ENCODE assay signal across 8 cellular contexts in genomic region chr10:14553434-14553833, GRCh38.
DNase-seq lines count a peak whose midpoint lies in the region; ATAC-seq and TF ChIP-seq lines count a peak whose summit lies in the region.
"Had no signal": no experiment of that assay in that cellular context is flagged by ENCODE, and none has a peak within 500 bp of the region (broad histone marks: within the 10 kb centered on the region; RNA-seq: fewer than 3 reads in every experiment).

No MANE protein-coding gene starts in this region.

- no peak for TF ChIP-seq POLR2A in spleen (IDR thresholded peaks at IDR 0.05)
- TF ChIP-seq POLR2A in gastroesophageal sphincter (IDR thresholded peaks at IDR 0.05), result no peak

- no peak overlapping the region for H3K23ac ChIP-seq in neuronal stem cell (ENCODE audit: low read depth, low read length, poor library complexity)

- H3K27me3 ChIP-seq in GM23248 (replicated peaks; ENCODE audit: insufficient read depth), result no peaks in the 10 kb centered on the region
- no peaks in the 10 kb centered on the region for H3K27me3 ChIP-seq in OCI-LY1 (ENCODE audit: insufficient read depth, low read length)
- no peaks in the 10 kb centered on the region for H3K27me3 ChIP-seq in effector memory CD4-positive, alpha-beta T cell (replicated peaks; ENCODE audit: control insufficient read depth, insufficient read depth, low read length, poor library complexity, severe bottlenecking)
- no peaks in the 10 kb centered on the region for H3K27me3 ChIP-seq in spleen (replicated peaks in 1 of 7)
- no peaks in the 10 kb centered on the region for H3K27me3 ChIP-seq in gastroesophageal sphincter
- H3K27me3 ChIP-seq in neuronal stem cell (ENCODE audit: control insufficient read depth in 3 of 3, insufficient read depth in 3 of 3, low read depth in 1 of 3, low read length in 3 of 3), result no peaks in the 10 kb centered on the region

- no peaks in the 10 kb centered on the region for H3K9me3 ChIP-seq in GM23248 (ENCODE audit: low read depth)
- no peaks in the 10 kb centered on the region for H3K9me3 ChIP-seq in OCI-LY1 (ENCODE audit: low read length)
- H3K9me3 ChIP-seq in effector memory CD4-positive, alpha-beta T cell (ENCODE audit: control insufficient read depth, low read length), result no peaks in the 10 kb centered on the region
- H3K9me3 ChIP-seq in spleen, result no peaks in the 10 kb centered on the region
- no peaks in the 10 kb centered on the region for H3K9me3 ChIP-seq in gastroesophageal sphincter
- H3K9me3 ChIP-seq in neuronal stem cell (replicated peaks in 1 of 2; ENCODE audit: control insufficient read depth in 2 of 2, insufficient read depth in 1 of 2, low read depth in 1 of 2, low read length in 2 of 2), result no peaks in the 10 kb centered on the region

- peaks cover 2% of the 10 kb centered on the region for H3K79me1 ChIP-seq in neuronal stem cell (ENCODE audit: low read depth, low read length)

- H3K4me1 ChIP-seq in GM23248 (ENCODE audit: insufficient read depth) (peaks cover 4% of the 10 kb centered on the region; the same call in 1 of the 2 replicates), OCI-LY1 (ENCODE audit: insufficient read depth, low read length, severe bottlenecking) (peaks cover 87% of the 10 kb centered on the region), spleen (peaks cover 63 to 100% (median 85%) of the 10 kb centered on the region in 6 donors), gastroesophageal sphincter (peaks cover 0 to 31% (median 0%) of the 10 kb centered on the region in 3 donors), neuronal stem cell (ENCODE audit: control insufficient read depth in 2 of 2, insufficient read depth in 1 of 2, low read depth in 1 of 2, low read length in 2 of 2) (peaks cover 11 to 14% of the 10 kb centered on the region in 2 donors)
- peaks cover 52% of the 10 kb centered on the region for H3K4me1 ChIP-seq in effector memory CD4-positive, alpha-beta T cell (ENCODE audit: control insufficient read depth, insufficient read depth, low read length, poor library complexity, severe bottlenecking)

- no peak overlapping the region for H2BK12ac ChIP-seq in neuronal stem cell (ENCODE audit: low read length)

- TF ChIP-seq EP300 in gastroesophageal sphincter (IDR thresholded peaks at IDR 0.05), result no peak

- H2BK5ac ChIP-seq in neuronal stem cell (ENCODE audit: low read length), result no peak overlapping the region

- H3K18ac ChIP-seq in neuronal stem cell (ENCODE audit: low read length), result no peak overlapping the region

- no peak overlapping the region for H2BK15ac ChIP-seq in neuronal stem cell (ENCODE audit: low read length)

- no peak overlapping the region for H4K8ac ChIP-seq in neuronal stem cell (ENCODE audit: low read depth, low read length)

- H3F3A ChIP-seq in GM23248 (ENCODE audit: insufficient read depth) (no peaks in the 10 kb centered on the region), OCI-LY1 (ENCODE audit: insufficient read depth, low read length) (no peaks in the 10 kb centered on the region)

- ATAC-seq in gastroesophageal sphincter (no peak), GM21717 (IDR thresholded peaks at IDR 0.05; ENCODE audit: unreplicated experiment) (no peak)
- ATAC-seq: K562 had no signal

- 95 to 96% methylated on average over 1 of the region's 1 CpG for WGBS in GM23248 (ENCODE audit: low coverage in 1 of 2, low lambda C conversion rate in 2 of 2, missing lambda C conversion rate in 2 of 2), 2 experiments
- 39 to 67% (median 49%) methylated on average over 1 of the region's 1 CpG for WGBS in spleen, 5 donors
- WGBS in gastroesophageal sphincter (ENCODE audit: low coverage in 1 of 2), 2 donors, result 100% methylated on average over 1 of the region's 1 CpG; no CpG with 5 or more reads in 1 of the 2 donors
- no CpG with 5 or more reads among the region's 1 CpG for WGBS in neuronal stem cell (ENCODE audit: extremely low coverage in 2 of 2, insufficient read length in 2 of 2, insufficient replicate concordance in 1 of 2), 2 donors

- no peak overlapping the region for H3K4ac ChIP-seq in neuronal stem cell (ENCODE audit: low read length)

- H4K91ac ChIP-seq in neuronal stem cell (ENCODE audit: low read depth, low read length, poor library complexity), result no peak overlapping the region

- no peak overlapping the region for H3K14ac ChIP-seq in neuronal stem cell (ENCODE audit: low read length)

- H2BK120ac ChIP-seq in neuronal stem cell (ENCODE audit: low read depth, low read length), result no peak overlapping the region

- in situ Hi-C loops in GM23248 (cut with MboI), result no loop called here

- no peaks in the 10 kb centered on the region for H4K20me1 ChIP-seq in GM23248 (ENCODE audit: insufficient read depth)
- no peaks in the 10 kb centered on the region for H4K20me1 ChIP-seq in OCI-LY1 (ENCODE audit: insufficient read depth, low read length)

- intact Hi-C loops in spleen (cut with DNase I; ENCODE audit: low total_unique reads), result no loop called here

- DNase-seq in GM23248, result peak; percentile 88
- DNase-seq in effector memory CD4-positive, alpha-beta T cell, result no peak
- no peak for DNase-seq in spleen
- no peak for DNase-seq in neuronal stem cell (ENCODE audit: low spot score)

- H3K9ac ChIP-seq in GM23248 (no peak overlapping the region), OCI-LY1 (ENCODE audit: low read length) (no peak overlapping the region), neuronal stem cell (ENCODE audit: low read depth, low read length, poor library complexity) (no peak overlapping the region)

- H2AK5ac ChIP-seq in neuronal stem cell (ENCODE audit: low read depth, low read length), result no peak overlapping the region

- H3K79me2 ChIP-seq in GM23248 (ENCODE audit: insufficient read depth) (no peaks in the 10 kb centered on the region; the same call in 1 of the 2 replicates), OCI-LY1 (ENCODE audit: insufficient read depth, low read length) (peaks cover 95% of the 10 kb centered on the region)

- H3K36me3 ChIP-seq in GM23248 (ENCODE audit: low read depth), result no peaks in the 10 kb centered on the region
- H3K36me3 ChIP-seq in OCI-LY1 (ENCODE audit: insufficient read depth, low read length), result peaks cover 48% of the 10 kb centered on the region; the same call in 1 of the 2 replicates
- H3K36me3 ChIP-seq in effector memory CD4-positive, alpha-beta T cell (ENCODE audit: control insufficient read depth, insufficient read depth, low read length), result peaks cover 14% of the 10 kb centered on the region
- peaks cover 0 to 8% (median 0%) of the 10 kb centered on the region in 6 donors for H3K36me3 ChIP-seq in spleen
- H3K36me3 ChIP-seq in gastroesophageal sphincter, result no peaks in the 10 kb centered on the region
- no peaks in the 10 kb centered on the region for H3K36me3 ChIP-seq in neuronal stem cell (replicated peaks in 1 of 2; ENCODE audit: control insufficient read depth in 2 of 2, insufficient read depth in 2 of 2, low read length in 2 of 2)

- H3K4me3 ChIP-seq in GM23248 (no peak overlapping the region), OCI-LY1 (ENCODE audit: low read depth, low read length, poor library complexity, severe bottlenecking) (no peak overlapping the region), spleen (peak overlapping the region in 1 of 8 donors; percentile 51), gastroesophageal sphincter (no peak overlapping the region), neuronal stem cell (ENCODE audit: low read length in 2 of 2) (no peak overlapping the region)
- no peak overlapping the region for H3K4me3 ChIP-seq in effector memory CD4-positive, alpha-beta T cell (ENCODE audit: insufficient read depth, low read depth, low read length, poor library complexity, severe bottlenecking)
- H3K4me3 ChIP-seq: K562 had no signal

- no peak for TF ChIP-seq CTCF in OCI-LY1 (IDR thresholded peaks at IDR 0.05; ENCODE audit: low read length)
- no peak for TF ChIP-seq CTCF in spleen (IDR thresholded peaks at IDR 0.05 in 8 of 11, conservative IDR thresholded peaks at IDR 0.05 in 3 of 11)
- TF ChIP-seq CTCF in gastroesophageal sphincter (IDR thresholded peaks at IDR 0.05), result no peak

- H3K9me2 ChIP-seq in GM23248 (ENCODE audit: insufficient read depth) (no peaks in the 10 kb centered on the region), OCI-LY1 (ENCODE audit: low read depth, low read length) (no peaks in the 10 kb centered on the region)

- H3K27ac ChIP-seq in GM23248, result peak overlapping the region; percentile 5
- H3K27ac ChIP-seq in OCI-LY1 (ENCODE audit: low read depth, low read length, poor library complexity, severe bottlenecking), result peak overlapping the region; percentile 77
- peak overlapping the region; percentile 67 for H3K27ac ChIP-seq in effector memory CD4-positive, alpha-beta T cell (ENCODE audit: insufficient read depth, low read length, poor library complexity, severe bottlenecking)
- peak overlapping the region in 7 of 8 donors; percentile 75 to 93 (median 85) for H3K27ac ChIP-seq in spleen
- H3K27ac ChIP-seq in gastroesophageal sphincter, result no peak overlapping the region
- H3K27ac ChIP-seq in neuronal stem cell (replicated peaks; ENCODE audit: low read length), result no peak overlapping the region

- H2AFZ ChIP-seq in GM23248 (no peak overlapping the region), OCI-LY1 (ENCODE audit: low read length) (no peak overlapping the region), neuronal stem cell (ENCODE audit: low read length) (no peak overlapping the region)

- H3K4me2 ChIP-seq in GM23248 (ENCODE audit: unreplicated experiment), result no peak overlapping the region
- H3K4me2 ChIP-seq in OCI-LY1 (ENCODE audit: low read length), result no peak overlapping the region
- no peak overlapping the region for H3K4me2 ChIP-seq in neuronal stem cell (ENCODE audit: insufficient read depth, low read length, poor library complexity, severe bottlenecking)

Comparison
In these comparisons a context has a peak if more than half of its experiments do, and no peak if none do; other contexts are left out.
1. H3K27ac ChIP-seq: peak in GM23248 (single experiment), OCI-LY1 (single experiment), effector memory CD4-positive, alpha-beta T cell (single experiment) and spleen (7 of 8); none in gastroesophageal sphincter (0 of 4) and neuronal stem cell (single experiment).